In genomic region chr19:43774103-43774939, GRCh38 we compare ENCODE assay signal across 11 cellular contexts. TPM values are rescaled to one million over a fixed set of nuclear protein-coding genes. Genes with fewer than 3 reads are reported as not detected.
DNase-seq lines count a peak whose midpoint lies in the region; ATAC-seq and TF ChIP-seq lines count a peak whose summit lies in the region.
"Had no signal": no experiment of that assay in that cellular context is flagged by ENCODE, and none has a peak within 500 bp of the region (broad histone marks: within the 10 kb centered on the region; RNA-seq: fewer than 3 reads in every experiment).

No MANE protein-coding gene starts in this region.

- no peaks in the 10 kb centered on the region for H3K36me3 ChIP-seq in tibial nerve
- H3K36me3 ChIP-seq: SJCRH30 had no signal

- H3K36me3 Mint-ChIP-seq in T-helper 17 cell (ENCODE audit: low read depth) = no peaks in the 10 kb centered on the region

- no peaks in the 10 kb centered on the region for H3K27me3 Mint-ChIP-seq in T-helper 17 cell

- peaks cover 0 to 42% (median 21%) of the 10 kb centered on the region in 4 donors for H3K4me1 ChIP-seq in tibial nerve

- peak overlapping the region in 1 of 4 donors; percentile 35 for H3K27ac ChIP-seq in tibial nerve
- H3K27ac ChIP-seq: A549, SJCRH30 had no signal

- no peak for TF ChIP-seq POLR2A in tibial nerve (IDR thresholded peaks at IDR 0.05)

- peaks cover 40% of the 10 kb centered on the region for H3K4me1 Mint-ChIP-seq in T-helper 17 cell

- DNase-seq in NCI-H2171 treated with DMSO at 0.1 percent for 48 hours (lab: John Stamatoyannopoulos, UW) (peak; percentile 64), NCI-H2171 (lab: John Stamatoyannopoulos, UW) (no peak), epithelial cell of esophagus (ENCODE audit: low read depth) (peak; percentile 45), lung microvascular endothelial cell (ENCODE audit: low read depth in 2 of 2) (peak; percentile 58 to 82), tibial nerve (ENCODE audit: low spot score in 2 of 2) (peak in 1 of 2 donors; percentile 27), T-helper 17 cell (no peak)
- DNase-seq: SJCRH30 had no signal

- no peak overlapping the region for H3K27ac Mint-ChIP-seq in T-helper 17 cell

- TF ChIP-seq CTCF in epithelial cell of esophagus (IDR thresholded peaks at IDR 0.05; ENCODE audit: insufficient read depth, low read depth, low read length, missing control alignments) (peak; percentile 36), tibial nerve (IDR thresholded peaks at IDR 0.05) (peak; percentile 13 to 58 (median 28))

- WGBS in tibial nerve, 2 donors = 23 to 39% methylated on average over 34 to 43 of the region's 63 CpGs

- H3K4me3 ChIP-seq in epithelial cell of esophagus (ENCODE audit: low read length) (no peak overlapping the region), tibial nerve (peak overlapping the region in 2 of 4 donors; percentile 9 to 27)
- H3K4me3 ChIP-seq: A549, SJCRH30 had no signal

- H3K9me3 ChIP-seq in tibial nerve (no peaks in the 10 kb centered on the region), T-helper 17 cell (ENCODE audit: control insufficient read depth, low read length, poor library complexity, severe bottlenecking) (no peaks in the 10 kb centered on the region)
- H3K9me3 ChIP-seq: A549, SJCRH30 had no signal

- no peak overlapping the region for H3K4me3 Mint-ChIP-seq in T-helper 17 cell

- TF ChIP-seq EP300 in tibial nerve (IDR thresholded peaks at IDR 0.05) = no peak

- ATAC-seq in GM21576 (IDR thresholded peaks at IDR 0.05; ENCODE audit: unreplicated experiment) (no peak), T-helper 17 cell (no peak), HG03159 (IDR thresholded peaks at IDR 0.05; ENCODE audit: unreplicated experiment) (no peak)
- ATAC-seq: A549 had no signal

- peaks cover 0 to 18% of the 10 kb centered on the region in 2 donors for H3K27me3 ChIP-seq in tibial nerve
- H3K27me3 ChIP-seq: SJCRH30 had no signal

RNA-seq across cellular contexts. Expression of gene KCNN4, which starts 6.5 kb away (rescaled TPM):
- total RNA-seq in lung microvascular endothelial cell (0.22 TPM in 1 of 2 replicates, not detected in the other), tibial nerve (10 to 100 TPM in 1 of 4 donors, 1 to 10 TPM in 3; 4.6 to 18.3 (median 6.8) TPM), T-helper 17 cell (10 to 100 TPM; 46.4 to 63.1 TPM)

RNA-seq across cellular contexts. Expression of gene SMG9, which starts 19.6 kb away (rescaled TPM):
- 3.7 and 3.8 TPM in 2 replicates for total RNA-seq in lung microvascular endothelial cell
- 10 to 100 TPM; 14.6 to 49.8 (median 28.0) TPM for total RNA-seq in tibial nerve
- 10 to 100 TPM; 35.6 to 44.4 TPM for total RNA-seq in T-helper 17 cell

RNA-seq across cellular contexts. Expression of gene LYPD5, which starts 27.9 kb away (rescaled TPM):
- total RNA-seq in lung microvascular endothelial cell = 0.22 and 0.40 TPM in 2 replicates
- total RNA-seq in tibial nerve = 1 to 10 TPM in 1 of 4 donors, under 1 TPM in 3; 0.39 to 2.1 (median 0.53) TPM
- total RNA-seq in T-helper 17 cell = under 1 TPM in 1 of 2 donors, not detected in 1; 0.45 TPM

RNA-seq across cellular contexts. Expression of gene ZNF283, which starts 52.8 kb away (rescaled TPM):
- total RNA-seq in lung microvascular endothelial cell (5.0 and 8.5 TPM in 2 replicates), tibial nerve (10 to 100 TPM in 2 of 4 donors, 1 to 10 TPM in 2; 4.2 to 12.3 (median 10.4) TPM), T-helper 17 cell (1 to 10 TPM; 4.4 to 6.9 TPM)

RNA-seq across cellular contexts. Expression of gene IRGC, which starts 58.4 kb away (rescaled TPM):
- total RNA-seq in lung microvascular endothelial cell = not detected in 2 replicates
- not detected for total RNA-seq in tibial nerve
- total RNA-seq in T-helper 17 cell = not detected
- total RNA-seq: glomerular endothelial cell, SJCRH30 had no signal

Comparison
In these comparisons a context has a peak if more than half of its experiments do, and no peak if none do; other contexts are left out.
1. DNase-seq: peak in NCI-H2171 treated with DMSO at 0.1 percent for 48 hours (single experiment), epithelial cell of esophagus (single experiment) and lung microvascular endothelial cell (2 of 2); none in NCI-H2171 (single experiment) and T-helper 17 cell (0 of 3).